In genomic region chr19:58476498-58477015, GRCh38 we compare ENCODE assay signal across 8 cellular contexts. TPM values are rescaled to one million over a fixed set of nuclear protein-coding genes. Genes with fewer than 3 reads are reported as not detected.
DNase-seq lines count a peak whose midpoint lies in the region; ATAC-seq and TF ChIP-seq lines count a peak whose summit lies in the region.

No MANE protein-coding gene starts in this region.

- peaks cover 32% of the 10 kb centered on the region for H3K36me3 Mint-ChIP-seq in stimulated activated memory B cell treated with anti-CD40 and anti-IgM and Interleukin-4, amounts not matched to agents 10 μg/mL and 1 μg/mL and 100 μg/mL, for 72 hours

- H3K9me3 Mint-ChIP-seq in stimulated activated memory B cell treated with anti-CD40 and anti-IgM and Interleukin-4, amounts not matched to agents 10 μg/mL and 1 μg/mL and 100 μg/mL, for 72 hours = no peaks in the 10 kb centered on the region

- H3K4me3 ChIP-seq in HUES6 (ENCODE audit: low read depth, low read length) = peak overlapping the region; percentile 80
- peak overlapping the region in 3 of 4 donors; percentile 22 to 72 (median 38) for H3K4me3 ChIP-seq in adrenal gland

- peak overlapping the region; percentile 80; the same call in 1 of the 2 replicates for H3K27ac ChIP-seq in HUES6 (ENCODE audit: low read depth, low read length)
- H3K27ac ChIP-seq in adrenal gland = peak overlapping the region; percentile 70 to 95 (median 89)

- H3K27me3 Mint-ChIP-seq in stimulated activated memory B cell treated with anti-CD40 and anti-IgM and Interleukin-4, amounts not matched to agents 10 μg/mL and 1 μg/mL and 100 μg/mL, for 72 hours = no peaks in the 10 kb centered on the region

- 3 to 7% (median 5%) methylated on average over 12 to 27 of the region's 27 CpGs for WGBS in adrenal gland, 4 donors

- H3K9me3 ChIP-seq in HUES6 (ENCODE audit: control insufficient read depth, insufficient read depth, low read depth, low read length) (no peaks in the 10 kb centered on the region), adrenal gland (replicated peaks in 1 of 3) (no peaks in the 10 kb centered on the region)

- TF ChIP-seq POLR2A in adrenal gland (IDR thresholded peaks at IDR 0.05) = peak in 1 of 2 donors; percentile 3

- H3K4me3 Mint-ChIP-seq in stimulated activated memory B cell treated with anti-CD40 and anti-IgM and Interleukin-4, amounts not matched to agents 10 μg/mL and 1 μg/mL and 100 μg/mL, for 72 hours = peak overlapping the region; percentile 91

- peak; percentile 50 for DNase-seq in D341Med (ENCODE audit: low spot score)
- peak in 4 of 7 donors; percentile 66 to 82 (median 72) for DNase-seq in adrenal gland
- DNase-seq in iPS-NIHi7 (ENCODE audit: extremely low spot score) = peak; percentile 28
- no peak for DNase-seq in NOMO-1 treated with DMSO at 0.1 percent for 48 hours (lab: John Stamatoyannopoulos, UW; ENCODE audit: unreplicated experiment)
- DNase-seq in ureter (ENCODE audit: low spot score) = no peak
- DNase-seq in AML-193 (lab: John Stamatoyannopoulos, UW) = no peak

- peak overlapping the region; percentile 64 for H3K9ac ChIP-seq in HUES6 (ENCODE audit: low read length)

- H3K4me1 Mint-ChIP-seq in stimulated activated memory B cell treated with anti-CD40 and anti-IgM and Interleukin-4, amounts not matched to agents 10 μg/mL and 1 μg/mL and 100 μg/mL, for 72 hours = peaks cover 38% of the 10 kb centered on the region

- ATAC-seq in stimulated activated memory B cell treated with anti-CD40 and anti-IgM and Interleukin-4, amounts not matched to agents 10 μg/mL and 1 μg/mL and 100 μg/mL, for 72 hours = peak; percentile 0

- H3K27me3 ChIP-seq in HUES6 (ENCODE audit: control insufficient read depth, insufficient read depth, low read length) (no peaks in the 10 kb centered on the region), adrenal gland (no peaks in the 10 kb centered on the region)

- peak in 1 of 6 experiments; percentile 9 for TF ChIP-seq CTCF in adrenal gland (IDR thresholded peaks at IDR 0.05)

- H3K27ac Mint-ChIP-seq in stimulated activated memory B cell treated with anti-CD40 and anti-IgM and Interleukin-4, amounts not matched to agents 10 μg/mL and 1 μg/mL and 100 μg/mL, for 72 hours = peak overlapping the region; percentile 88

- H3K36me3 ChIP-seq in HUES6 (ENCODE audit: control insufficient read depth, insufficient read depth, low read length) = peaks cover 28% of the 10 kb centered on the region
- H3K36me3 ChIP-seq in adrenal gland (replicated peaks in 1 of 2) = peaks cover 0 to 35% of the 10 kb centered on the region in 2 donors

- intact Hi-C loops in adrenal gland (cut with DNase I) = no loop called here

- H3K4me1 ChIP-seq in HUES6 (ENCODE audit: control insufficient read depth, insufficient read depth, low read length) = peaks cover 9% of the 10 kb centered on the region
- peaks cover 6 to 14% of the 10 kb centered on the region in 2 donors for H3K4me1 ChIP-seq in adrenal gland (replicated peaks in 1 of 2)

RNA-seq across cellular contexts. Expression of gene ZNF446, which starts 0.4 kb away (rescaled TPM):
- total RNA-seq in adrenal gland = 10 to 100 TPM in 7 of 8 donors, 1 to 10 TPM in 1; 8.4 to 21.6 (median 15.0) TPM
- polyA plus RNA-seq in adrenal gland = 10 to 100 TPM in 2 of 3 donors, 1 to 10 TPM in 1; 2.7 to 30.8 (median 25.6) TPM
- 18.0 TPM for total RNA-seq in ureter

RNA-seq across cellular contexts. Expression of gene ZNF324, which starts 9.7 kb away (rescaled TPM):
- total RNA-seq in adrenal gland = 10 to 100 TPM in 6 of 8 donors, 1 to 10 TPM in 2; 8.8 to 58.3 (median 15.5) TPM
- 1 to 10 TPM; 2.1 to 7.2 (median 3.5) TPM for polyA plus RNA-seq in adrenal gland
- 14.7 TPM for total RNA-seq in ureter

RNA-seq across cellular contexts. Expression of gene ZNF324B, which starts 25.1 kb away (rescaled TPM):
- total RNA-seq in adrenal gland (1 to 10 TPM; 3.1 to 8.7 (median 6.9) TPM), ureter (8.1 TPM)
- 1 to 10 TPM; 1.4 to 3.6 (median 1.5) TPM for polyA plus RNA-seq in adrenal gland

RNA-seq across cellular contexts. Expression of gene SLC27A5, which starts 35.2 kb away (rescaled TPM):
- total RNA-seq in adrenal gland (10 to 100 TPM in 2 of 8 donors, 1 to 10 TPM in 6; 3.8 to 12.8 (median 8.7) TPM), ureter (16.5 TPM)
- 10 to 100 TPM in 2 of 3 donors, 1 to 10 TPM in 1; 5.9 to 18.3 (median 17.5) TPM for polyA plus RNA-seq in adrenal gland

RNA-seq across cellular contexts. Expression of gene ZNF132, which starts 36.6 kb away (rescaled TPM):
- total RNA-seq in adrenal gland = 1 to 10 TPM; 2.4 to 10.0 (median 4.8) TPM
- 1 to 10 TPM; 1.3 to 3.2 (median 1.4) TPM for polyA plus RNA-seq in adrenal gland
- total RNA-seq in ureter = 8.0 TPM

Comparison
In these comparisons a context has a peak if more than half of its experiments do, and no peak if none do; other contexts are left out.
1. DNase-seq: peak in D341Med (single experiment), adrenal gland (4 of 7) and iPS-NIHi7 (single experiment); none in NOMO-1 treated with DMSO at 0.1 percent for 48 hours (single experiment), ureter (single experiment) and AML-193 (0 of 2).